ENCODE assay signal across 8 cellular contexts in genomic region chr1:41360074-41361027, GRCh38. TPM values are rescaled to one million over a fixed set of nuclear protein-coding genes. Genes with fewer than 3 reads are reported as not detected.
DNase-seq lines count a peak whose midpoint lies in the region; ATAC-seq, FAIRE-seq and TF ChIP-seq lines count a peak whose summit lies in the region.

No MANE protein-coding gene starts in this region.

- DNase-seq in Caki2 (ENCODE audit: low read depth) (peak; percentile 27), NCI-H146 (lab: John Stamatoyannopoulos, UW) (peak; percentile 61), choroid plexus epithelial cell (ENCODE audit: low read depth) (no peak), frontal cortex (ENCODE audit: low spot score in 2 of 2) (no peak)
- DNase-seq in naive thymus-derived CD8-positive, alpha-beta T cell: peak in 1 of 10 donors; percentile 32

- peak overlapping the region; percentile 37 for H3K4me3 ChIP-seq in choroid plexus epithelial cell (ENCODE audit: low read depth, low read length)

- no peak for TF ChIP-seq CTCF in choroid plexus epithelial cell (conservative IDR thresholded peaks at IDR 0.05; ENCODE audit: low read depth, low read length)

- H3K36me3 Mint-ChIP-seq in naive thymus-derived CD8-positive, alpha-beta T cell: no peaks in the 10 kb centered on the region

- no peak for FAIRE-seq in frontal cortex (lab: Jason Lieb, UNC)

- peaks cover 10 to 39% (median 31%) of the 10 kb centered on the region in 4 donors for H3K4me1 Mint-ChIP-seq in naive thymus-derived CD8-positive, alpha-beta T cell

- no peaks in the 10 kb centered on the region for H3K9me3 Mint-ChIP-seq in naive thymus-derived CD8-positive, alpha-beta T cell

- POLR2A ChIA-PET in naive thymus-derived CD8-positive, alpha-beta T cell (lab: Charles Lee): interaction anchor here (0.9 kb wide), 1 partner anchor 11 kb away, joined by 3 read pairs; no protein-coding TSS in a partner anchor

- ATAC-seq in naive thymus-derived CD8-positive, alpha-beta T cell: peak; percentile 6 to 13
- ATAC-seq in HG03521 (IDR thresholded peaks at IDR 0.05; ENCODE audit: unreplicated experiment): no peak
- no peak for ATAC-seq in GM18519 (IDR thresholded peaks at IDR 0.05; ENCODE audit: low FRiP score, unreplicated experiment)
- ATAC-seq in GM19455 (IDR thresholded peaks at IDR 0.05; ENCODE audit: unreplicated experiment): no peak

- in situ Hi-C loops in Caki2 (cut with HindIII; ENCODE audit: low pct_unique_long_range_greater_than_20kb, low sequenced_read_pairs): no loop called here

- peak overlapping the region in 9 of 10 donors; percentile 37 to 96 (median 86) for H3K27ac Mint-ChIP-seq in naive thymus-derived CD8-positive, alpha-beta T cell

- peak overlapping the region; percentile 64 to 91 (median 81) for H3K4me3 Mint-ChIP-seq in naive thymus-derived CD8-positive, alpha-beta T cell

- H3K27me3 Mint-ChIP-seq in naive thymus-derived CD8-positive, alpha-beta T cell: peaks cover 7 to 29% (median 23%) of the 10 kb centered on the region in 5 donors

RNA-seq across cellular contexts. Expression of gene FOXO6, which starts 0.9 kb away (rescaled TPM):
- total RNA-seq in Caki2 (2014; rRNA removed; shearing (Covaris generic); ENCODE audit: low replicate concordance): 0.14 TPM in 1 of 2 replicates, not detected in the other
- under 1 TPM in 1 of 2 experiments, not detected in 1; 0.19 TPM for total RNA-seq in naive thymus-derived CD8-positive, alpha-beta T cell
- polyA plus RNA-seq in naive thymus-derived CD8-positive, alpha-beta T cell: not detected
- total RNA-seq in frontal cortex: 3.7 TPM

Comparison
In these comparisons a context has a peak if more than half of its experiments do, and no peak if none do; other contexts are left out.
1. DNase-seq: peak in Caki2 (single experiment) and NCI-H146 (single experiment); none in choroid plexus epithelial cell (single experiment) and frontal cortex (0 of 2).
2. ATAC-seq: peak in naive thymus-derived CD8-positive, alpha-beta T cell (2 of 2); none in HG03521 (single experiment), GM18519 (single experiment) and GM19455 (single experiment).